24 cellular contexts compared by ENCODE assay signal in genomic region chr1:230992100-230992774, GRCh38. TPM values are rescaled to one million over a fixed set of nuclear protein-coding genes. Genes with fewer than 3 reads are reported as not detected.
A peak's percentile ranks its signal among the peaks of the same experiment; 100 is the strongest.
DNase-seq lines count a peak whose midpoint lies in the region; ATAC-seq and TF ChIP-seq lines count a peak whose summit lies in the region.
"Had no signal": no experiment of that assay in that cellular context is flagged by ENCODE, and none has a peak within 500 bp of the region (broad histone marks: within the 10 kb centered on the region; RNA-seq: fewer than 3 reads in every experiment).

No MANE protein-coding gene starts in this region.

- peak overlapping the region; percentile 4 to 29 for H3K27ac Mint-ChIP-seq in activated naive CD4-positive, alpha-beta T cell treated with anti-CD3 and anti-CD28 coated beads, Interleukin-2, amount 50 U/mL, for 72 hours
- H3K27ac Mint-ChIP-seq in type B pancreatic cell, result peak overlapping the region; percentile 32
- H3K27ac Mint-ChIP-seq: activated naive CD8-positive, alpha-beta T cell; IgD-negative memory B cell had no signal

- H3K27ac ChIP-seq in hepatocyte, result peak overlapping the region; percentile 53
- H3K27ac ChIP-seq: colonic mucosa, heart right ventricle, HL-60, SK-N-MC had no signal

- H3K9me2 ChIP-seq in hepatocyte (replicated peaks; ENCODE audit: insufficient read depth), result no peaks in the 10 kb centered on the region

- H3K4me3 ChIP-seq in hepatocyte, result no peak overlapping the region
- H3K4me3 ChIP-seq: colonic mucosa, heart right ventricle, SK-N-MC, smooth muscle cell had no signal

- 82% methylated on average over 7 of the region's 7 CpGs for WGBS in hepatocyte (ENCODE audit: low lambda C conversion rate, missing lambda C conversion rate)

- no peak overlapping the region for H3K4me2 ChIP-seq in hepatocyte
- H3K4me2 ChIP-seq: smooth muscle cell had no signal

- H4K20me1 ChIP-seq in hepatocyte (ENCODE audit: insufficient read depth, poor library complexity, severe bottlenecking), result no peaks in the 10 kb centered on the region

- H3K9me3 ChIP-seq in hepatocyte (ENCODE audit: low read depth), result no peaks in the 10 kb centered on the region
- H3K9me3 ChIP-seq: colonic mucosa, heart right ventricle had no signal

- DNase-seq in activated naive CD4-positive, alpha-beta T cell treated with anti-CD3 and anti-CD28 coated beads, Interleukin-2, amount 50 U/mL, for 72 hours (ENCODE audit: low spot score in 2 of 2), result no peak
- no peak for DNase-seq in activated naive CD4-positive, alpha-beta T cell (lab: John Stamatoyannopoulos, UW)
- peak; percentile 27 for DNase-seq in NCI-H69 (lab: John Stamatoyannopoulos, UW)
- DNase-seq in hepatocyte (ENCODE audit: low spot score), result peak; percentile 30
- DNase-seq in type B pancreatic cell (ENCODE audit: extremely low spot score, unreplicated experiment), result no peak
- no peak for DNase-seq in GM19240 (ENCODE audit: insufficient read length, low spot score)
- no peak for DNase-seq in D341Med (ENCODE audit: low spot score)
- DNase-seq: activated CD4-positive, CD25-positive, alpha-beta regulatory T cell; activated CD8-positive, alpha-beta memory T cell treated with anti-CD3 and anti-CD28 coated beads for 24 hours; activated T-cell treated with anti-CD3 and anti-CD28 coated beads, Interleukin-2, amount 50 U/mL, for 48 hours; colonic mucosa; HCEC 1CT; heart right ventricle; kidney; NCI-H187 treated with DMSO at 0.1 percent for 48 hours; stimulated activated CD4-positive, alpha-beta T cell treated with anti-CD3 and anti-CD28 coated beads, Interleukin-4, amount 100 ng/mL, for 1 hour; T1000 had no signal

- no peaks in the 10 kb centered on the region for H3K27me3 ChIP-seq in hepatocyte
- H3K27me3 ChIP-seq: colonic mucosa, heart right ventricle had no signal

- H3K4me1 Mint-ChIP-seq in type B pancreatic cell (ENCODE audit: unreplicated experiment), result peaks cover 7% of the 10 kb centered on the region
- H3K4me1 Mint-ChIP-seq: IgD-negative memory B cell had no signal

- H3K36me3 Mint-ChIP-seq in activated naive CD4-positive, alpha-beta T cell treated with anti-CD3 and anti-CD28 coated beads, Interleukin-2, amount 50 U/mL, for 72 hours, result peaks cover 8 to 20% of the 10 kb centered on the region in 2 donors
- peaks cover 20% of the 10 kb centered on the region for H3K36me3 Mint-ChIP-seq in type B pancreatic cell

- peak overlapping the region; percentile 4 for H3K4me3 Mint-ChIP-seq in type B pancreatic cell
- H3K4me3 Mint-ChIP-seq: activated naive CD8-positive, alpha-beta T cell; IgD-negative memory B cell had no signal

- no peaks in the 10 kb centered on the region for H3K27me3 Mint-ChIP-seq in type B pancreatic cell
- H3K27me3 Mint-ChIP-seq: activated naive CD8-positive, alpha-beta T cell; IgD-negative memory B cell had no signal

- no peaks in the 10 kb centered on the region for H3K36me3 ChIP-seq in hepatocyte (replicated peaks; ENCODE audit: insufficient read depth, low read depth)

- no peak for ATAC-seq in activated naive CD4-positive, alpha-beta T cell treated with anti-CD3 and anti-CD28 coated beads, Interleukin-2, amount 50 U/mL, for 72 hours
- ATAC-seq in activated CD4-positive, CD25-positive, alpha-beta regulatory T cell treated with anti-CD3 and anti-CD28 coated beads, Interleukin-2, amount 50 U/mL, for 24 hours, result no peak
- ATAC-seq: heart right ventricle, Panc1 had no signal

- no peak overlapping the region for H2AFZ ChIP-seq in hepatocyte

- H3K9me3 Mint-ChIP-seq in activated naive CD4-positive, alpha-beta T cell treated with anti-CD3 and anti-CD28 coated beads, Interleukin-2, amount 50 U/mL, for 72 hours, result no peaks in the 10 kb centered on the region
- no peaks in the 10 kb centered on the region for H3K9me3 Mint-ChIP-seq in type B pancreatic cell
- H3K9me3 Mint-ChIP-seq: IgD-negative memory B cell had no signal

- TF ChIP-seq CTCF in hepatocyte (IDR thresholded peaks at IDR 0.05; ENCODE audit: poor library complexity) (no peak), type B pancreatic cell (conservative IDR thresholded peaks at IDR 0.05) (no peak)

- no peaks in the 10 kb centered on the region for H3K4me1 ChIP-seq in hepatocyte (ENCODE audit: insufficient read depth)
- H3K4me1 ChIP-seq: colonic mucosa had no signal

- H3K79me2 ChIP-seq in hepatocyte, result peaks cover 23% of the 10 kb centered on the region

RNA-seq across cellular contexts. Expression of gene ARV1, which starts 13.3 kb away (rescaled TPM):
- total RNA-seq in activated naive CD4-positive, alpha-beta T cell treated with anti-CD3 and anti-CD28 coated beads, Interleukin-2, amount 50 U/mL, for 72 hours, result 10 to 100 TPM; 10.6 to 15.5 TPM
- total RNA-seq in hepatocyte (20.0 and 20.6 TPM in 2 replicates), type B pancreatic cell (ENCODE audit: low replicate concordance) (12.8 TPM in 2 replicates)
- polyA plus RNA-seq in hepatocyte, result 19.9 and 24.4 TPM in 2 replicates

RNA-seq across cellular contexts. Expression of gene TTC13, which starts 13.6 kb away (rescaled TPM):
- 10 to 100 TPM; 12.6 to 18.7 TPM for total RNA-seq in activated naive CD4-positive, alpha-beta T cell treated with anti-CD3 and anti-CD28 coated beads, Interleukin-2, amount 50 U/mL, for 72 hours
- total RNA-seq in hepatocyte (11.5 and 14.9 TPM in 2 replicates), type B pancreatic cell (ENCODE audit: low replicate concordance) (14.6 and 20.6 TPM in 2 replicates)
- polyA plus RNA-seq in hepatocyte, result 9.7 and 13.0 TPM in 2 replicates

RNA-seq across cellular contexts. Expression of gene FAM89A, which starts 47.8 kb away (rescaled TPM):
- 10 to 100 TPM in 1 of 2 donors, 1 to 10 TPM in 1; 8.5 to 17.4 TPM for total RNA-seq in activated naive CD4-positive, alpha-beta T cell treated with anti-CD3 and anti-CD28 coated beads, Interleukin-2, amount 50 U/mL, for 72 hours
- total RNA-seq in hepatocyte, result 48.8 and 55.1 TPM in 2 replicates
- polyA plus RNA-seq in hepatocyte, result 53.5 and 54.4 TPM in 2 replicates
- total RNA-seq in type B pancreatic cell (ENCODE audit: low replicate concordance), result 8.3 and 11.9 TPM in 2 replicates

Comparison
In these comparisons a context has a peak if more than half of its experiments do, and no peak if none do; other contexts are left out.
1. DNase-seq: peak in NCI-H69 (single experiment) and hepatocyte (single experiment); none in activated naive CD4-positive, alpha-beta T cell treated with anti-CD3 and anti-CD28 coated beads, Interleukin-2, amount 50 U/mL, for 72 hours (0 of 2), activated naive CD4-positive, alpha-beta T cell (0 of 4), type B pancreatic cell (single experiment), GM19240 (single experiment) and D341Med (single experiment).